19 cellular contexts compared by ENCODE assay signal in the genomic region with DNA sequence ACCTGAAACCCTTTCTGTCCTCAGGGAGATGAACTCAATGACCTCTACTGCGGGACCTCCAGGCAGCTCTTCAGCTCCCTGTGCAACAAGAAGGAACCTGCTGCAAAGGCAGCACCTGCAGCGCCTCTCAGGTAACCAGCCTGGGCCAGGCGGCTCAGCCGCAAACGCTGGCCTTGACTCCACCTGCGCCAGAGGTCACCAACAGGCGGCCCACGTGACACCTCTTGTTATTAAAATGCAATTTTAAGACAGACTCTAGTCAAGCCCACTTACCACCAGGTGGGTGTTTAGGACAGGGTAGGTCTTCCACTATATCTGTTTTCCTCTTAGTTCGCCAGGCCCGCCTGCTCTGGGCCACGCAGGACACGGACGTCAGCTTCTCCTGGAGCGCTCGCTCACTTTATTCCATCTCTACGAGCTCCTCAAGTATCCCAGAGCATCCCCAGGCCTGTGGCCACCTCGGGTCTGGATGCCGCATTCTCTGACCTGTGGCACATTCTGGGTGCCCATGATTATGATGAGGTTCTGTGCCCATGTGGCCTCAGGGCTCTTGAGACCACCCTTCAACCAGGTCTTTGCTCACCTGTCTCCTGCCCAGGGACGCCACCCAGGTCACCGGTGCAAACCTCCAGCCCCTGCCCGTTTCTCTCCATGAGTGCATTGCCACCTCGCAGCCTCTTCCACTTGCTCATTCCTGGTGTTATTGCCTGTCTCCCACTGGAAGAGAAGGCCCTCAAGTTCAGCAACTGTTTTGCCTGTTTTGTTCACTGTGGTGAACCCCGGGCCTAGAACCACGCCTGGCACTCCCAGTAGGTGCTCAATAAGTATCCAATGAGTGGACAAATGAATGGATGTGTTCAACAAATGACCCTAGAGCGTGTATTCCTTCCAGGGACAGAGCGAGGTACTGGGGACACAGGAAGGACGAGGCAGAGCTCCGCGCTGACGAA. TPM values are rescaled to one million over a fixed set of nuclear protein-coding genes. Genes with fewer than 3 reads are reported as not detected.
"Had no signal": no experiment of that assay in that cellular context is flagged by ENCODE, and none has a peak within 500 bp of the region (broad histone marks: within the 10 kb centered on the region; RNA-seq: fewer than 3 reads in every experiment).

No MANE protein-coding gene starts in this region.

- H3K4me3 Mint-ChIP-seq: activated B cell treated with CpG ODN at 0.5 μM for 24 hours; activated CD4-positive, alpha-beta T cell treated with anti-CD3 and anti-CD28 coated beads for 36 hours; activated naive CD4-positive, alpha-beta T cell treated with anti-CD3 and anti-CD28 coated beads, Interleukin-2, amount 10 ng/mL, durations not matched to agents 7 days and 5 days; natural killer cell; stimulated activated effector memory CD8-positive, alpha-beta T cell treated with anti-CD3 and anti-CD28 coated beads, Interleukin-12 subunit alpha, Interleukin-12 subunit beta, amount 100 ng/mL, for 72 hours; stimulated activated naive CD8-positive, alpha-beta T cell treated with anti-CD3 and anti-CD28 coated beads, Interleukin-15, amount 100 ng/mL, for 72 hours had no signal

- H3K36me3 ChIP-seq: left ventricle myocardium inferior, ovary, prostate gland, transverse colon, vagina had no signal

- H3K27ac ChIP-seq: foreskin keratinocyte, left ventricle myocardium inferior, ovary, prostate gland, transverse colon, vagina had no signal

- H3K36me3 Mint-ChIP-seq: activated naive CD4-positive, alpha-beta T cell treated with anti-CD3 and anti-CD28 coated beads, Interleukin-2, amount 10 ng/mL, durations not matched to agents 7 days and 5 days; natural killer cell; stimulated activated effector memory CD8-positive, alpha-beta T cell treated with anti-CD3 and anti-CD28 coated beads, Interleukin-12 subunit alpha, Interleukin-12 subunit beta, amount 100 ng/mL, for 72 hours had no signal

- H3K4me1 ChIP-seq: foreskin keratinocyte, left ventricle myocardium inferior, prostate gland, transverse colon, vagina had no signal

- H3K9me3 ChIP-seq: left ventricle myocardium inferior, ovary, prostate gland, transverse colon, vagina had no signal

- H3K9me3 Mint-ChIP-seq: activated B cell treated with CpG ODN at 0.5 μM for 24 hours; activated naive CD4-positive, alpha-beta T cell treated with anti-CD3 and anti-CD28 coated beads, Interleukin-2, amount 10 ng/mL, durations not matched to agents 7 days and 5 days; natural killer cell; stimulated activated effector memory CD8-positive, alpha-beta T cell treated with anti-CD3 and anti-CD28 coated beads, Interleukin-12 subunit alpha, Interleukin-12 subunit beta, amount 100 ng/mL, for 72 hours; stimulated activated naive CD8-positive, alpha-beta T cell treated with anti-CD3 and anti-CD28 coated beads, Interleukin-15, amount 100 ng/mL, for 72 hours had no signal

- H3K4me1 Mint-ChIP-seq: activated B cell treated with CpG ODN at 0.5 μM for 24 hours; activated CD4-positive, alpha-beta T cell treated with anti-CD3 and anti-CD28 coated beads for 36 hours; activated naive CD4-positive, alpha-beta T cell treated with anti-CD3 and anti-CD28 coated beads, Interleukin-2, amount 10 ng/mL, durations not matched to agents 7 days and 5 days; natural killer cell; stimulated activated naive CD8-positive, alpha-beta T cell treated with anti-CD3 and anti-CD28 coated beads, Interleukin-15, amount 100 ng/mL, for 72 hours had no signal

- DNase-seq: activated B cell treated with CpG ODN at 0.5 μM for 24 hours; activated CD4-positive, alpha-beta T cell treated with anti-CD3 and anti-CD28 coated beads for 36 hours; activated CD4-positive, alpha-beta T cell treated with anti-CD3 and anti-CD28 coated beads, Interleukin-2, amount 50 U/mL, for 4 hours; activated effector memory CD4-positive, alpha-beta T cell treated with Interleukin-2 at 50 U/mL for 16 hours; activated naive CD4-positive, alpha-beta T cell treated with anti-CD3 and anti-CD28 coated beads, Interleukin-2, amount 10 ng/mL, durations not matched to agents 7 days and 5 days; activated T-cell treated with anti-CD3 and anti-CD28 coated beads, Interleukin-2, amount 50 U/mL, for 48 hours; foreskin keratinocyte; left ventricle myocardium inferior; midbrain; natural killer cell; ovary; stimulated activated naive CD8-positive, alpha-beta T cell treated with anti-CD3 and anti-CD28 coated beads, Interleukin-15, amount 100 ng/mL, for 72 hours; T-helper 9 cell; transverse colon had no signal

- H3K27ac Mint-ChIP-seq: activated B cell treated with CpG ODN at 0.5 μM for 24 hours; activated CD4-positive, alpha-beta T cell treated with anti-CD3 and anti-CD28 coated beads for 36 hours; activated naive CD4-positive, alpha-beta T cell treated with anti-CD3 and anti-CD28 coated beads, Interleukin-2, amount 10 ng/mL, durations not matched to agents 7 days and 5 days; natural killer cell; stimulated activated effector memory CD8-positive, alpha-beta T cell treated with anti-CD3 and anti-CD28 coated beads, Interleukin-12 subunit alpha, Interleukin-12 subunit beta, amount 100 ng/mL, for 72 hours; stimulated activated naive CD8-positive, alpha-beta T cell treated with anti-CD3 and anti-CD28 coated beads, Interleukin-15, amount 100 ng/mL, for 72 hours had no signal

- H3K4me3 ChIP-seq: left ventricle myocardium inferior, ovary, prostate gland, transverse colon, vagina had no signal

- H3K27me3 Mint-ChIP-seq: activated naive CD4-positive, alpha-beta T cell treated with anti-CD3 and anti-CD28 coated beads, Interleukin-2, amount 10 ng/mL, durations not matched to agents 7 days and 5 days; stimulated activated naive CD8-positive, alpha-beta T cell treated with anti-CD3 and anti-CD28 coated beads, Interleukin-15, amount 100 ng/mL, for 72 hours had no signal

- ATAC-seq: activated CD4-positive, alpha-beta T cell treated with anti-CD3 and anti-CD28 coated beads for 36 hours; foreskin keratinocyte; natural killer cell; stimulated activated effector memory CD8-positive, alpha-beta T cell treated with anti-CD3 and anti-CD28 coated beads, Interleukin-12 subunit alpha, Interleukin-12 subunit beta, amount 100 ng/mL, for 72 hours; stimulated activated naive CD8-positive, alpha-beta T cell treated with anti-CD3 and anti-CD28 coated beads, Interleukin-15, amount 100 ng/mL, for 72 hours had no signal

- H3K27me3 ChIP-seq: foreskin keratinocyte, ovary, vagina had no signal

RNA-seq across cellular contexts. Expression of a gene that starts 32.8 kb away (rescaled TPM):
- total RNA-seq: epithelial cell of proximal tubule, foreskin keratinocyte, glomerular endothelial cell, left ventricle myocardium inferior had no signal
- polyA plus RNA-seq: foreskin keratinocyte had no signal
